In the genomic region with DNA sequence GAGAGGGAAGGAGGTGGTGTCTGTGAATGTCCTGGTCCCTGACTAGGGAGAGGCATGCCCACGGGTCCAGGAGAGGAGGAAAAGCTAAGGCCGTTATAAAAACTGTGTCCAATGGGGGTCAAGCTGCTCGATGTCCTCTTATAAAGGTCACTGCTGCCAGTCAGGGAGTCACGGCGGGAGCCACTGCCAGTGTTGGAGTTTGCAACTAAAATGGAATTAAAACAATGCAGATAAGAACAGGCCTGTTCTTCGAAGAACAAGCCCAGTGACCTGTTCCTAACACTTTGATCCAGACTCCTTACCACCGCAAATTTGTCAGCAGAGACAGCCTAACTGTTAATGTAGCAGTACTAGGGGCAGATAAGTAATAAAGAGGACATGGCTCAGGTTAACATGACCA, we compare ENCODE assay signal across 20 cellular contexts. TPM values are rescaled to one million over a fixed set of nuclear protein-coding genes. Genes with fewer than 3 reads are reported as not detected.
DNase-seq lines count a peak whose midpoint lies in the region; ATAC-seq and TF ChIP-seq lines count a peak whose summit lies in the region.
"Had no signal": no experiment of that assay in that cellular context is flagged by ENCODE, and none has a peak within 500 bp of the region (broad histone marks: within the 10 kb centered on the region; RNA-seq: fewer than 3 reads in every experiment).

No MANE protein-coding gene starts in this region.

- intact Hi-C loops in Right ventricle myocardium inferior (cut with DNase I), result loop anchor here (5.0 kb wide), 1 partner anchor 103 kb away; the partner anchor contains the start of gene PUM1

- H3K27ac Mint-ChIP-seq in mesothelial cell of epicardium, result peak overlapping the region; percentile 48

- H3K27me3 ChIP-seq in BE2C, result no peaks in the 10 kb centered on the region
- H3K27me3 ChIP-seq: dorsolateral prefrontal cortex had no signal

- ATAC-seq in SK-N-SH treated with all-trans-retinoic acid at 6 μM for 48 hours (no peak), Right ventricle myocardium inferior (peak; percentile 71), HG03565 (IDR thresholded peaks at IDR 0.05; ENCODE audit: unreplicated experiment) (no peak), HG02642 (IDR thresholded peaks at IDR 0.05; ENCODE audit: poor library complexity, unreplicated experiment) (no peak)

- DNase-seq in BE2C (peak; percentile 8), Right ventricle myocardium inferior (ENCODE audit: missing footprints) (peak; percentile 67), mesothelial cell of epicardium (ENCODE audit: low spot score in 2 of 2, unreplicated experiment in 2 of 2) (no peak), activated T-cell treated with anti-CD3 and anti-CD28 coated beads for 4 hours (no peak)
- DNase-seq in stimulated activated CD4-positive, alpha-beta T cell treated with anti-CD3 and anti-CD28 coated beads, Interleukin-4, amount 100 ng/mL, for 4 hours, result no peak
- DNase-seq: activated CD4-positive, alpha-beta T cell treated with anti-CD3 and anti-CD28 coated beads for 48 hours; caudate nucleus; DMS 273 treated with DMSO at 0.1 percent for 48 hours; dorsolateral prefrontal cortex; hippocampal formation; lower lobe of right lung; NCI-H1048; NCI-H1930; NCI-H226; substantia nigra had no signal

- peaks cover 64% of the 10 kb centered on the region for H3K36me3 Mint-ChIP-seq in mesothelial cell of epicardium

- H3K4me1 ChIP-seq in BE2C, result peaks cover 30% of the 10 kb centered on the region

- no peak for TF ChIP-seq CTCF in BE2C (IDR thresholded peaks at IDR 0.05; ENCODE audit: low read depth, low read length)
- TF ChIP-seq CTCF in mesothelial cell of epicardium (IDR thresholded peaks at IDR 0.05; ENCODE audit: unreplicated experiment), result no peak

- H3K9me3 ChIP-seq in BE2C, result no peaks in the 10 kb centered on the region
- H3K9me3 ChIP-seq: lower lobe of right lung had no signal

- no peak overlapping the region for H3K4me3 ChIP-seq in BE2C (ENCODE audit: low read depth, low read length)
- H3K4me3 ChIP-seq: dorsolateral prefrontal cortex, lower lobe of right lung had no signal

- peaks cover 63% of the 10 kb centered on the region for H3K4me1 Mint-ChIP-seq in mesothelial cell of epicardium

- H3K36me3 ChIP-seq in BE2C, result peaks cover 41% of the 10 kb centered on the region

- no peaks in the 10 kb centered on the region for H3K9me3 Mint-ChIP-seq in mesothelial cell of epicardium
- H3K9me3 Mint-ChIP-seq: CD14-positive monocyte had no signal

- no peaks in the 10 kb centered on the region for H3K27me3 Mint-ChIP-seq in mesothelial cell of epicardium (ENCODE audit: low read depth)

- no peak overlapping the region for H3K4me3 Mint-ChIP-seq in mesothelial cell of epicardium
- H3K4me3 Mint-ChIP-seq: CD14-positive monocyte had no signal

TF ChIP-seq in SK-N-SH treated with all-trans-retinoic acid at 6 μM for 48 hours, 23 proteins besides CTCF, POLR2A, EP300 and RAD21:
- TF ChIP-seq RARB (CRISPR knock-in tag; IDR thresholded peaks at IDR 0.05) (no peak), TOX (CRISPR knock-in tag; IDR thresholded peaks at IDR 0.05; ENCODE audit: borderline replicate concordance) (no peak), CSDC2 (CRISPR knock-in tag; IDR thresholded peaks at IDR 0.05) (0 out of 2 replicates have a peak, but pooled peaks have one; percentile 54), TCF4 (CRISPR knock-in tag; IDR thresholded peaks at IDR 0.05; ENCODE audit: borderline replicate concordance) (no peak)

RNA-seq across cellular contexts. Expression of gene SDC3, which starts 56.1 kb away (rescaled TPM):
- polyA plus RNA-seq in BE2C (2012; ENCODE audit: insufficient read depth, insufficient read length, low read depth), result 2.9 TPM
- total RNA-seq in Right ventricle myocardium inferior (28.5 TPM), mesothelial cell of epicardium (43.2 to 46.7 TPM (median 43.3 TPM) in 3 replicates)
- total RNA-seq: OCI-LY7 had no signal

Comparison
In these comparisons a context has a peak if more than half of its experiments do, and no peak if none do; other contexts are left out.
1. DNase-seq: peak in BE2C (single experiment) and Right ventricle myocardium inferior (single experiment); none in mesothelial cell of epicardium (0 of 2), activated T-cell treated with anti-CD3 and anti-CD28 coated beads for 4 hours (single experiment) and stimulated activated CD4-positive, alpha-beta T cell treated with anti-CD3 and anti-CD28 coated beads, Interleukin-4, amount 100 ng/mL, for 4 hours (0 of 2).